9 cellular contexts compared by ENCODE assay signal in genomic region chr22:29480512-29481264, GRCh38. TPM values are rescaled to one million over a fixed set of nuclear protein-coding genes. Genes with fewer than 3 reads are reported as not detected.
DNase-seq lines count a peak whose midpoint lies in the region; ATAC-seq, FAIRE-seq and TF ChIP-seq lines count a peak whose summit lies in the region.
"Had no signal": no experiment of that assay in that cellular context is flagged by ENCODE, and none has a peak within 500 bp of the region (broad histone marks: within the 10 kb centered on the region; RNA-seq: fewer than 3 reads in every experiment).

No MANE protein-coding gene starts in this region.

- peak overlapping the region; percentile 76 for H3K4me3 Mint-ChIP-seq in astrocyte (ENCODE audit: unreplicated experiment)

- ATAC-seq in HG03139 (IDR thresholded peaks at IDR 0.05; ENCODE audit: unreplicated experiment) (no peak), HG03342 (IDR thresholded peaks at IDR 0.05; ENCODE audit: unreplicated experiment) (no peak)

- CTCF ChIA-PET in A673 (lab: Charles Lee), result no interaction called here

- peaks cover 33% of the 10 kb centered on the region for H3K27me3 ChIP-seq in A673 (replicated peaks; ENCODE audit: insufficient read depth, low read depth, low read length, poor library complexity)
- peaks cover 45% of the 10 kb centered on the region for H3K27me3 ChIP-seq in astrocyte (ENCODE audit: insufficient read depth, low read length)

- H3K36me3 ChIP-seq in A673 (ENCODE audit: insufficient read depth, low read length, poor library complexity, severe bottlenecking), result no peaks in the 10 kb centered on the region
- no peaks in the 10 kb centered on the region for H3K36me3 ChIP-seq in astrocyte (ENCODE audit: insufficient read depth, low read length)

- H3K4me1 ChIP-seq in A673 (ENCODE audit: insufficient read depth, low read length, poor library complexity, severe bottlenecking) (peaks cover 9% of the 10 kb centered on the region), astrocyte (ENCODE audit: insufficient read depth, low read length) (peaks cover 11% of the 10 kb centered on the region)

- peaks cover 13% of the 10 kb centered on the region for H3K4me1 Mint-ChIP-seq in astrocyte (ENCODE audit: low read depth, unreplicated experiment)

- BruUV-seq in A673 (replicated peaks; lab: Mats Ljungman, UMichigan), result no TSS peak

- peak overlapping the region; percentile 73 for H2AFZ ChIP-seq in astrocyte (ENCODE audit: low read depth, low read length)

- H3K79me2 ChIP-seq in astrocyte (ENCODE audit: insufficient read depth, low read length), result no peaks in the 10 kb centered on the region

- peak; percentile 67 for DNase-seq in A673 (ENCODE audit: low spot score)
- DNase-seq in MV-4-11 (lab: John Stamatoyannopoulos, UW), result peak; percentile 83
- peak; percentile 37 for DNase-seq in astrocyte (ENCODE audit: low read depth)
- peak; percentile 79 for DNase-seq in iPS-NIHi11 (ENCODE audit: low spot score)
- DNase-seq in stimulated activated CD4-positive, alpha-beta T cell treated with anti-CD3 and anti-CD28 coated beads, Interleukin-4, amount 100 ng/mL, for 1 hour, result peak; percentile 27
- DNase-seq in A172 (ENCODE audit: low spot score), result no peak

- peaks cover 5% of the 10 kb centered on the region for H3K36me3 Mint-ChIP-seq in astrocyte (ENCODE audit: low read depth, unreplicated experiment)

- H3K27ac ChIP-seq in A673 (ENCODE audit: low read depth, low read length, poor library complexity, severe bottlenecking), result no peak overlapping the region
- no peak overlapping the region for H3K27ac ChIP-seq in astrocyte (ENCODE audit: low read depth, low read length)

- TF ChIP-seq CTCF in A673 (conservative IDR thresholded peaks at IDR 0.05; ENCODE audit: low read depth, low read length), result 0 out of 2 replicates have a peak, but pooled peaks have one; percentile 15
- TF ChIP-seq CTCF in astrocyte (IDR thresholded peaks at IDR 0.05; ENCODE audit: insufficient read depth, low read depth, low read length), result no peak

- peaks cover 58% of the 10 kb centered on the region for H3K27me3 Mint-ChIP-seq in astrocyte (ENCODE audit: low read depth, unreplicated experiment)

- no peak for FAIRE-seq in astrocyte (lab: Jason Lieb, UNC)

- H3K9ac ChIP-seq in astrocyte (ENCODE audit: low read length), result no peak overlapping the region

- POLR2A ChIA-PET in A673 (lab: Charles Lee; ENCODE audit: low non-redundant PET), result no interaction called here

- H3K4me3 ChIP-seq in A673 (ENCODE audit: low read depth, low read length, poor library complexity, severe bottlenecking), result peak overlapping the region; percentile 39
- peak overlapping the region; percentile 34 for H3K4me3 ChIP-seq in astrocyte (ENCODE audit: insufficient read depth, low read depth, low read length)

- H3K9me3 ChIP-seq in A673 (ENCODE audit: low read depth, low read length, poor library complexity, severe bottlenecking), result no peaks in the 10 kb centered on the region
- H3K9me3 ChIP-seq in astrocyte (ENCODE audit: insufficient read depth, low read depth, low read length), result peaks cover 8% of the 10 kb centered on the region

- peaks cover 29% of the 10 kb centered on the region for H4K20me1 ChIP-seq in astrocyte (ENCODE audit: insufficient read depth, low read length)

- peak overlapping the region; percentile 78 for H3K4me2 ChIP-seq in astrocyte (ENCODE audit: low read length)

- H3K27ac Mint-ChIP-seq in astrocyte (ENCODE audit: unreplicated experiment), result no peak overlapping the region

- H3K9me3 Mint-ChIP-seq in astrocyte (ENCODE audit: unreplicated experiment), result peaks cover 11% of the 10 kb centered on the region

- intact Hi-C loops in A673 (cut with micrococcal nuclease; ENCODE audit: unreplicated experiment), result no loop called here

RNA-seq across cellular contexts. Expression of gene NEFH, which starts 0.7 kb away (rescaled TPM):
- total RNA-seq in A673 (2021) (21.4 and 22.0 TPM in 2 replicates), astrocyte (3.1 TPM in 2 replicates)
- not detected in 2 replicates for total RNA-seq in A172 (2014; rRNA removed; shearing (Covaris generic))

RNA-seq across cellular contexts. Expression of gene RFPL1, which starts 42.3 kb away (rescaled TPM):
- total RNA-seq in A673 (2021) (not detected in 2 replicates), astrocyte (not detected in 2 replicates)
- total RNA-seq in A172 (2014; rRNA removed; shearing (Covaris generic)), result not detected in 2 replicates
- total RNA-seq: urinary bladder had no signal
